ENCODE assay signal across 8 cellular contexts in genomic region chr17:42436401-42436800, GRCh38. TPM values are rescaled to one million over a fixed set of nuclear protein-coding genes. Genes with fewer than 3 reads are reported as not detected.
DNase-seq lines count a peak whose midpoint lies in the region; ATAC-seq and TF ChIP-seq lines count a peak whose summit lies in the region.
"Had no signal": no experiment of that assay in that cellular context is flagged by ENCODE, and none has a peak within 500 bp of the region (broad histone marks: within the 10 kb centered on the region; RNA-seq: fewer than 3 reads in every experiment).

No MANE protein-coding gene starts in this region.

- H2AK5ac ChIP-seq in mesenchymal stem cell (ENCODE audit: low read length, severe bottlenecking): no peak overlapping the region

- H3K27ac ChIP-seq in colonic mucosa (peak overlapping the region; percentile 25), mesenchymal stem cell (ENCODE audit: low read length, poor library complexity, severe bottlenecking) (peak overlapping the region; percentile 64), upper lobe of right lung (peak overlapping the region; percentile 17)
- H3K27ac ChIP-seq: SJCRH30 had no signal

- H3K36me3 ChIP-seq in colonic mucosa (no peaks in the 10 kb centered on the region), mesenchymal stem cell (ENCODE audit: control insufficient read depth in 1 of 2, insufficient read depth in 2 of 2, low read depth in 1 of 2, low read length in 2 of 2) (no peaks in the 10 kb centered on the region), upper lobe of right lung (no peaks in the 10 kb centered on the region)
- H3K36me3 ChIP-seq: SJCRH30 had no signal

- H3K79me1 ChIP-seq in mesenchymal stem cell (replicated peaks; ENCODE audit: low read length, poor library complexity, severe bottlenecking): no peaks in the 10 kb centered on the region

- no peaks in the 10 kb centered on the region for H3K27me3 ChIP-seq in colonic mucosa
- no peaks in the 10 kb centered on the region for H3K27me3 ChIP-seq in mesenchymal stem cell (ENCODE audit: control insufficient read depth in 1 of 2, insufficient read depth in 1 of 2, low read length in 2 of 2)
- no peaks in the 10 kb centered on the region for H3K27me3 ChIP-seq in upper lobe of right lung

- no peak overlapping the region for H2BK12ac ChIP-seq in mesenchymal stem cell (ENCODE audit: low read length in 2 of 2)

- ATAC-seq in upper lobe of right lung (peak; percentile 64), HG03039 (IDR thresholded peaks at IDR 0.05; ENCODE audit: unreplicated experiment) (no peak), HG03354 (IDR thresholded peaks at IDR 0.05; ENCODE audit: poor library complexity, severe bottlenecking, unreplicated experiment) (no peak)

- H4K8ac ChIP-seq in mesenchymal stem cell (ENCODE audit: low read length): no peak overlapping the region

- H3K9me3 ChIP-seq in colonic mucosa (no peaks in the 10 kb centered on the region), mesenchymal stem cell (ENCODE audit: control insufficient read depth, low read length) (no peaks in the 10 kb centered on the region), upper lobe of right lung (no peaks in the 10 kb centered on the region)
- H3K9me3 ChIP-seq: SJCRH30 had no signal

- DNase-seq in LHCN-M2 (ENCODE audit: low read depth) (peak; percentile 97), colonic mucosa (no peak), mesenchymal stem cell (peak; percentile 97), upper lobe of right lung (no peak)
- DNase-seq in stimulated activated CD4-positive, alpha-beta T cell treated with anti-CD3 and anti-CD28 coated beads, Interleukin-2, amount 100 ng/mL, for 48 hours: no peak

- 23% methylated on average over 5 of the region's 6 CpGs for WGBS in mesenchymal stem cell

- H2BK5ac ChIP-seq in mesenchymal stem cell (ENCODE audit: low read depth, low read length, poor library complexity, severe bottlenecking): no peak overlapping the region

- no peak overlapping the region for H2BK15ac ChIP-seq in mesenchymal stem cell (ENCODE audit: low read depth, poor library complexity, severe bottlenecking)

- H3K4me2 ChIP-seq in mesenchymal stem cell (ENCODE audit: low read length, poor library complexity, severe bottlenecking): no peak overlapping the region

- no peak overlapping the region for H2AFZ ChIP-seq in mesenchymal stem cell (ENCODE audit: low read depth, low read length)

- H2BK120ac ChIP-seq in mesenchymal stem cell (ENCODE audit: low read depth, low read length): no peak overlapping the region

- H3K14ac ChIP-seq in mesenchymal stem cell (ENCODE audit: low read length in 2 of 2): no peak overlapping the region

- intact Hi-C loops in colonic mucosa (cut with DNase I) (no loop called here), upper lobe of right lung (cut with DNase I) (no loop called here)

- no peak overlapping the region for H3K9ac ChIP-seq in colonic mucosa (ENCODE audit: low read depth in 2 of 2, low read length in 2 of 2)
- H3K9ac ChIP-seq in mesenchymal stem cell (ENCODE audit: low read length): peak overlapping the region; percentile 70

- no peak overlapping the region for H4K91ac ChIP-seq in mesenchymal stem cell (ENCODE audit: low read length)

- H3K18ac ChIP-seq in mesenchymal stem cell (ENCODE audit: low read depth in 1 of 2, low read length in 2 of 2): peak overlapping the region in 1 of 2 experiments; percentile 24

- H3K4ac ChIP-seq in mesenchymal stem cell (ENCODE audit: low read depth in 1 of 2, low read length in 2 of 2): no peak overlapping the region

- H3K4me3 ChIP-seq in colonic mucosa: no peak overlapping the region
- peak overlapping the region in 1 of 2 experiments; percentile 26 for H3K4me3 ChIP-seq in mesenchymal stem cell (ENCODE audit: insufficient read depth in 1 of 2, low read depth in 1 of 2, low read length in 2 of 2)
- H3K4me3 ChIP-seq in upper lobe of right lung: no peak overlapping the region
- H3K4me3 ChIP-seq: SJCRH30 had no signal

- TF ChIP-seq CTCF in colonic mucosa (IDR thresholded peaks at IDR 0.05) (no peak), upper lobe of right lung (IDR thresholded peaks at IDR 0.05) (no peak)

- H3K4me1 ChIP-seq in colonic mucosa (no peaks in the 10 kb centered on the region), mesenchymal stem cell (ENCODE audit: control insufficient read depth, insufficient read depth, low read depth, low read length) (peaks cover 2% of the 10 kb centered on the region), upper lobe of right lung (peaks cover 6% of the 10 kb centered on the region)

- H3K23ac ChIP-seq in mesenchymal stem cell (ENCODE audit: low read length in 2 of 2): no peak overlapping the region

RNA-seq across cellular contexts. Expression of gene CAVIN1, which starts 13.3 kb away (rescaled TPM):
- 308 and 325 TPM in 2 replicates for total RNA-seq in LHCN-M2 (2014; rRNA removed)
- polyA plus RNA-seq in LHCN-M2 (2012): 454 TPM
- total RNA-seq in colonic mucosa: 10 to 100 TPM; 25.2 to 74.6 TPM
- 168 TPM for polyA plus RNA-seq in mesenchymal stem cell (2013, experiment 1 of 2)
- 165 TPM for polyA plus RNA-seq in mesenchymal stem cell (2013, experiment 2 of 2)
- 342 TPM for total RNA-seq in upper lobe of right lung

RNA-seq across cellular contexts. Expression of gene ATP6V0A1, which starts 22.3 kb away (rescaled TPM):
- total RNA-seq in LHCN-M2 (2014; rRNA removed) (38.2 and 43.8 TPM in 2 replicates), colonic mucosa (10 to 100 TPM; 77.6 to 93.0 TPM), upper lobe of right lung (109 TPM)
- polyA plus RNA-seq in LHCN-M2 (2012): 37.6 TPM
- polyA plus RNA-seq in mesenchymal stem cell (2013, experiment 1 of 2): 39.0 TPM
- polyA plus RNA-seq in mesenchymal stem cell (2013, experiment 2 of 2): 40.2 TPM

RNA-seq across cellular contexts. Expression of gene STAT3, which starts 48.2 kb away (rescaled TPM):
- total RNA-seq in LHCN-M2 (2014; rRNA removed): 52.9 and 60.3 TPM in 2 replicates
- 31.6 TPM for polyA plus RNA-seq in LHCN-M2 (2012)
- 100 to 1,000 TPM; 137 to 216 TPM for total RNA-seq in colonic mucosa
- 67.6 TPM for polyA plus RNA-seq in mesenchymal stem cell (2013, experiment 1 of 2)
- 66.8 TPM for polyA plus RNA-seq in mesenchymal stem cell (2013, experiment 2 of 2)
- 309 TPM for total RNA-seq in upper lobe of right lung

Comparison
In these comparisons a context has a peak if more than half of its experiments do, and no peak if none do; other contexts are left out.
1. DNase-seq: peak in LHCN-M2 (single experiment) and mesenchymal stem cell (single experiment); none in colonic mucosa (single experiment), upper lobe of right lung (single experiment) and stimulated activated CD4-positive, alpha-beta T cell treated with anti-CD3 and anti-CD28 coated beads, Interleukin-2, amount 100 ng/mL, for 48 hours (0 of 2).
2. Peak in every context shown above with its lines, with median percentiles within 50 percentile points of each other: H3K27ac ChIP-seq.